In genomic region chr14:69613312-69614073, GRCh38 we compare ENCODE assay signal across 9 cellular contexts. TPM values are rescaled to one million over a fixed set of nuclear protein-coding genes. Genes with fewer than 3 reads are reported as not detected.
DNase-seq lines count a peak whose midpoint lies in the region; ATAC-seq and TF ChIP-seq lines count a peak whose summit lies in the region.
"Had no signal": no experiment of that assay in that cellular context is flagged by ENCODE, and none has a peak within 500 bp of the region (broad histone marks: within the 10 kb centered on the region; RNA-seq: fewer than 3 reads in every experiment).

No MANE protein-coding gene starts in this region.

- no peaks in the 10 kb centered on the region for H3K27me3 Mint-ChIP-seq in naive thymus-derived CD4-positive, alpha-beta T cell

- ATAC-seq in naive thymus-derived CD4-positive, alpha-beta T cell: no peak

- H3K9ac ChIP-seq in HUES6 (ENCODE audit: low read length) (no peak overlapping the region), mammary epithelial cell (ENCODE audit: insufficient read depth, low read length) (peak overlapping the region; percentile 96)

- CTCF ChIA-PET in AG04450 (lab: Charles Lee): no interaction called here
- CTCF ChIA-PET in mammary epithelial cell (lab: Charles Lee; ENCODE audit: low non-redundant PET): no interaction called here
- CTCF ChIA-PET in naive thymus-derived CD4-positive, alpha-beta T cell (lab: Charles Lee): interaction anchor here (1.1 to 1.5 kb wide), 3 partner anchors 9 to 91 kb away, joined by 3 to 4 read pairs (median 4); no protein-coding TSS in a partner anchor

- H3K4me2 ChIP-seq in mammary epithelial cell (ENCODE audit: insufficient read depth, low read depth, low read length): peak overlapping the region; percentile 76

- WGBS in mammary epithelial cell (ENCODE audit: low coverage, missing lambda C conversion rate): 9% methylated on average over 4 of the region's 4 CpGs

- H3K4me3 Mint-ChIP-seq in naive thymus-derived CD4-positive, alpha-beta T cell: peak overlapping the region; percentile 84 to 98 (median 93)

- H3K27ac ChIP-seq in AG04450 (ENCODE audit: low read depth, low read length) (peak overlapping the region; percentile 11), HUES6 (ENCODE audit: low read depth, low read length) (no peak overlapping the region), mammary epithelial cell (ENCODE audit: insufficient read depth, low read depth, low read length) (peak overlapping the region; percentile 93), SJCRH30 (no peak overlapping the region)
- peak overlapping the region; percentile 85 for H3K27ac ChIP-seq in naive thymus-derived CD4-positive, alpha-beta T cell (ENCODE audit: low read depth, low read length)

- dilution Hi-C loops in mammary epithelial cell (cut with HindIII; ENCODE audit: low sequenced_read_pairs): no loop called here

- DNase-seq in AG04450 (ENCODE audit: low read depth, low spot score): no peak
- no peak for DNase-seq in mammary epithelial cell
- DNase-seq in naive thymus-derived CD4-positive, alpha-beta T cell: peak in 1 of 9 donors; percentile 11
- DNase-seq in A172 (ENCODE audit: low spot score): no peak
- DNase-seq in GM13976 (ENCODE audit: low spot score): no peak
- no peak for DNase-seq in SJCRH30
- no peak for DNase-seq in stimulated activated CD4-positive, alpha-beta T cell treated with anti-CD3 and anti-CD28 coated beads, Interleukin-2, amount 100 ng/mL, for 24 hours
- DNase-seq: activated CD4-positive, CD25-positive, alpha-beta regulatory T cell had no signal

- H3K9me3 ChIP-seq in AG04450 (ENCODE audit: control insufficient read depth, insufficient read depth, low read length) (no peaks in the 10 kb centered on the region; the same call in 1 of the 2 replicates), HUES6 (ENCODE audit: control insufficient read depth, insufficient read depth, low read depth, low read length) (no peaks in the 10 kb centered on the region), mammary epithelial cell (replicated peaks; ENCODE audit: insufficient read depth, low read length) (no peaks in the 10 kb centered on the region), SJCRH30 (replicated peaks) (no peaks in the 10 kb centered on the region)
- no peaks in the 10 kb centered on the region for H3K9me3 ChIP-seq in naive thymus-derived CD4-positive, alpha-beta T cell (ENCODE audit: control insufficient read depth in 2 of 3, low read length in 3 of 3)

- no peaks in the 10 kb centered on the region for H3K27me3 ChIP-seq in AG04450 (ENCODE audit: control insufficient read depth, insufficient read depth, low read length)
- H3K27me3 ChIP-seq in HUES6 (ENCODE audit: control insufficient read depth, insufficient read depth, low read length): no peaks in the 10 kb centered on the region
- H3K27me3 ChIP-seq in mammary epithelial cell (ENCODE audit: insufficient read depth, low read length): no peaks in the 10 kb centered on the region
- H3K27me3 ChIP-seq in naive thymus-derived CD4-positive, alpha-beta T cell (ENCODE audit: control insufficient read depth in 2 of 2, insufficient read depth in 2 of 2, low read length in 2 of 2): no peaks in the 10 kb centered on the region
- no peaks in the 10 kb centered on the region for H3K27me3 ChIP-seq in SJCRH30

- peak overlapping the region; percentile 95 to 99 (median 98) for H3K27ac Mint-ChIP-seq in naive thymus-derived CD4-positive, alpha-beta T cell

- POLR2A ChIA-PET in AG04450 (lab: Yijun Ruan, JAX): interaction anchor here (2.1 kb wide), 1 partner anchor 12 kb away, joined by 4 read pairs; no protein-coding TSS in a partner anchor
- POLR2A ChIA-PET in naive thymus-derived CD4-positive, alpha-beta T cell (lab: Charles Lee): interaction anchor here (0.6 to 6.2 kb wide), 9 partner anchors 11 to 1216 kb away, joined by 3 to 62 read pairs (median 4); partner anchors contain the start of gene SRSF5

- H3K36me3 ChIP-seq in HUES6 (ENCODE audit: control insufficient read depth, insufficient read depth, low read length) (no peaks in the 10 kb centered on the region), mammary epithelial cell (ENCODE audit: insufficient read depth, low read length) (no peaks in the 10 kb centered on the region), SJCRH30 (no peaks in the 10 kb centered on the region)
- no peaks in the 10 kb centered on the region for H3K36me3 ChIP-seq in naive thymus-derived CD4-positive, alpha-beta T cell (ENCODE audit: control insufficient read depth in 2 of 3, insufficient read depth in 3 of 3, low read length in 3 of 3)

- no peak overlapping the region for H2AFZ ChIP-seq in mammary epithelial cell (ENCODE audit: low read depth, low read length)

- no peaks in the 10 kb centered on the region for H4K20me1 ChIP-seq in mammary epithelial cell (ENCODE audit: insufficient read depth, low read length)

- no peaks in the 10 kb centered on the region for H3K9me3 Mint-ChIP-seq in naive thymus-derived CD4-positive, alpha-beta T cell

- H3K4me1 Mint-ChIP-seq in naive thymus-derived CD4-positive, alpha-beta T cell: peaks cover 60 to 90% (median 81%) of the 10 kb centered on the region in 7 donors

- H3K4me3 ChIP-seq in AG04450 (ENCODE audit: low read depth, low read length) (peak overlapping the region; percentile 82), HUES6 (ENCODE audit: low read depth, low read length) (peak overlapping the region; percentile 82; the same call in 1 of the 2 replicates), mammary epithelial cell (replicated peaks in 1 of 3; ENCODE audit: insufficient read depth in 1 of 3, low read depth in 2 of 3, low read length in 3 of 3) (peak overlapping the region; percentile 78 to 82 (median 79)), SJCRH30 (no peak overlapping the region)
- H3K4me3 ChIP-seq in naive thymus-derived CD4-positive, alpha-beta T cell (ENCODE audit: low read length): peak overlapping the region; percentile 91

- intact Hi-C loops in mammary epithelial cell (cut with micrococcal nuclease): loop anchor here (1.0 kb wide), 1 partner anchor 45 kb away; no protein-coding TSS in a partner anchor
- intact Hi-C loops in naive thymus-derived CD4-positive, alpha-beta T cell (cut with micrococcal nuclease): loop anchor here (1.0 to 10.0 kb wide), 9 partner anchors 17 to 1796 kb away; partner anchors contain the start of genes ACTN1 (in 1 of the 2), ERH (in 1 of the 2), MAP3K9 (in 1 of the 2) and RAD51B (in 1 of the 2)

- in situ Hi-C loops in mammary epithelial cell (cut with MboI; ENCODE audit: low sequenced_read_pairs in 2 of 2): no loop called here
- in situ Hi-C loops in GM13976 (cut with MboI; ENCODE audit: low sequenced_read_pairs, unreplicated experiment): no loop called here

- peaks cover 0 to 26% (median 0%) of the 10 kb centered on the region in 5 donors for H3K36me3 Mint-ChIP-seq in naive thymus-derived CD4-positive, alpha-beta T cell

- H3K79me2 ChIP-seq in mammary epithelial cell (ENCODE audit: insufficient read depth, low read length): peaks cover 69% of the 10 kb centered on the region

- H3K4me1 ChIP-seq in HUES6 (ENCODE audit: control insufficient read depth, insufficient read depth, low read length) (peaks cover 22% of the 10 kb centered on the region), mammary epithelial cell (ENCODE audit: insufficient read depth, low read length) (peaks cover 57% of the 10 kb centered on the region), SJCRH30 (peaks cover 8% of the 10 kb centered on the region; the same call in 1 of the 2 replicates)
- peaks cover 59 to 75% of the 10 kb centered on the region in 2 donors for H3K4me1 ChIP-seq in naive thymus-derived CD4-positive, alpha-beta T cell (ENCODE audit: control insufficient read depth in 2 of 2, insufficient read depth in 2 of 2, low read length in 2 of 2)

- no peak for TF ChIP-seq CTCF in AG04450 (IDR thresholded peaks at IDR 0.05; ENCODE audit: low read depth, low read length)
- TF ChIP-seq CTCF in mammary epithelial cell (conservative IDR thresholded peaks at IDR 0.05 in 1 of 2, IDR thresholded peaks at IDR 0.05 in 1 of 2; ENCODE audit: extremely low read depth in 1 of 2, insufficient read depth in 1 of 2, low read depth in 1 of 2, low read length in 2 of 2): no peak
- no peak for TF ChIP-seq CTCF in GM13976 (IDR thresholded peaks at IDR 0.05; ENCODE audit: borderline replicate concordance, control extremely low read depth, extremely low read depth, insufficient read depth, missing control alignments)

- no TSS peak for BruUV-seq in mammary epithelial cell (replicated peaks; lab: Mats Ljungman, UMichigan)

RNA-seq across cellular contexts. Expression of gene SUSD6, which starts 2.1 kb away (rescaled TPM):
- polyA plus RNA-seq in AG04450 (2011; rRNA removed) (14.4 and 16.3 TPM in 2 replicates), mammary epithelial cell (17.1 TPM)
- 20.5 and 26.1 TPM in 2 replicates for polyA minus RNA-seq in AG04450 (2011; rRNA and poly(A)+ RNA removed)
- 10 to 100 TPM; 34.8 to 45.6 TPM for total RNA-seq in mammary epithelial cell
- polyA minus RNA-seq in mammary epithelial cell: 41.4 TPM
- 10 to 100 TPM; 42.9 to 90.8 (median 65.0) TPM for total RNA-seq in naive thymus-derived CD4-positive, alpha-beta T cell
- polyA plus RNA-seq in naive thymus-derived CD4-positive, alpha-beta T cell: 1 to 10 TPM; 4.3 to 6.3 TPM
- 2.4 and 3.1 TPM in 2 replicates for total RNA-seq in A172 (2014; rRNA removed; shearing (Covaris generic))
- 5.2 and 5.9 TPM in 2 replicates for total RNA-seq in SJCRH30 (2014; rRNA removed; shearing (Covaris generic))

RNA-seq across cellular contexts. Expression of gene CCDC177, which starts 38.8 kb away (rescaled TPM):
- polyA plus RNA-seq in AG04450 (2011; rRNA removed): not detected in 2 replicates
- 0.05 TPM in 1 of 2 replicates, not detected in the other for polyA minus RNA-seq in AG04450 (2011; rRNA and poly(A)+ RNA removed)
- total RNA-seq in mammary epithelial cell: not detected
- polyA plus RNA-seq in mammary epithelial cell: not detected
- not detected for polyA minus RNA-seq in mammary epithelial cell
- not detected for total RNA-seq in naive thymus-derived CD4-positive, alpha-beta T cell
- polyA plus RNA-seq in naive thymus-derived CD4-positive, alpha-beta T cell: not detected
- total RNA-seq in A172 (2014; rRNA removed; shearing (Covaris generic)): not detected in 2 replicates
- total RNA-seq in SJCRH30 (2014; rRNA removed; shearing (Covaris generic)): 0.06 and 0.25 TPM in 2 replicates

Comparison
In these comparisons a context has a peak if more than half of its experiments do, and no peak if none do; other contexts are left out.
1. H3K27ac ChIP-seq: peak in AG04450 (single experiment), mammary epithelial cell (single experiment) and naive thymus-derived CD4-positive, alpha-beta T cell (single experiment); none in HUES6 (single experiment) and SJCRH30 (single experiment).